ENCODE assay signal across 1 cellular context in genomic region chr2:144350151-144350802, GRCh38.
A peak's percentile ranks its signal among the peaks of the same experiment; 100 is the strongest.
TF ChIP-seq lines count a peak whose summit lies in the region.

No MANE protein-coding gene starts in this region.

TF ChIP-seq in K562, 482 proteins besides CTCF, POLR2A, EP300 and RAD21 (continued from another document and continues in another):
- TF ChIP-seq ZBTB33 (CRISPR knock-in tag; IDR thresholded peaks at IDR 0.05) (no peak), NCOR1 (IDR thresholded peaks at IDR 0.05) (0 out of 2 replicates have a peak, but pooled peaks have one; percentile 23), ERF (CRISPR knock-in tag; IDR thresholded peaks at IDR 0.05) (no peak), ZBTB17 (CRISPR knock-in tag; IDR thresholded peaks at IDR 0.05) (no peak), FOXJ2 (tag; IDR thresholded peaks at IDR 0.05) (no peak), NFRKB (IDR thresholded peaks at IDR 0.05; ENCODE audit: low read depth) (no peak), NR2C1 (IDR thresholded peaks at IDR 0.05) (peak; percentile 68), NR2C1 (tag; IDR thresholded peaks at IDR 0.05) (peak; percentile 78), FOSL1 (tag; conservative IDR thresholded peaks at IDR 0.05) (peak; percentile 52; the same call in 1 of the 2 replicates), KAT8 (IDR thresholded peaks at IDR 0.05; ENCODE audit: low read depth) (no peak), SRSF7 (optimal IDR thresholded peaks at IDR 0.05; ENCODE audit: low read depth, low read length) (no peak), THRB (CRISPR knock-in tag; conservative IDR thresholded peaks at IDR 0.05) (no peak), ZNF445 (CRISPR knock-in tag; IDR thresholded peaks at IDR 0.05; ENCODE audit: low read depth) (no peak), GMEB1 (CRISPR knock-in tag; IDR thresholded peaks at IDR 0.05) (no peak), ZNF696 (CRISPR knock-in tag; conservative IDR thresholded peaks at IDR 0.05) (no peak), ZNF175 (CRISPR knock-in tag; IDR thresholded peaks at IDR 0.05; ENCODE audit: low read depth) (0 out of 2 replicates have a peak, but pooled peaks have one; percentile 32), VEZF1 (CRISPR knock-in tag; IDR thresholded peaks at IDR 0.05) (peak; percentile 64), HDAC8 (tag; IDR thresholded peaks at IDR 0.05) (no peak), CEBPG (CRISPR knock-in tag; IDR thresholded peaks at IDR 0.05) (no peak), CEBPG (tag; conservative IDR thresholded peaks at IDR 0.05 in 1 of 2, IDR thresholded peaks at IDR 0.05 in 1 of 2) (no peak), NR2F6 (CRISPR knock-in tag; IDR thresholded peaks at IDR 0.05) (no peak), ETS2 (tag; IDR thresholded peaks at IDR 0.05; ENCODE audit: borderline replicate concordance, poor library complexity, severe bottlenecking) (no peak), ZNF778 (CRISPR knock-in tag; IDR thresholded peaks at IDR 0.05) (no peak), SMARCA4 (IDR thresholded peaks at IDR 0.05) (peak; percentile 64; the same call in 1 of the 2 replicates), TOE1 (IDR thresholded peaks at IDR 0.05; ENCODE audit: borderline replicate concordance) (0 out of 2 replicates have a peak, but pooled peaks have one; percentile 24), TOE1 (CRISPR knock-in tag; IDR thresholded peaks at IDR 0.05; ENCODE audit: borderline replicate concordance, low read depth) (no peak), ZNF140 (CRISPR knock-in tag; IDR thresholded peaks at IDR 0.05) (no peak), BRD9 (IDR thresholded peaks at IDR 0.05; ENCODE audit: low read depth, partially characterized antibody) (no peak), ZBTB40 (IDR thresholded peaks at IDR 0.05) (peak; percentile 76), ZBTB40 (CRISPR knock-in tag; IDR thresholded peaks at IDR 0.05) (peak; percentile 48; the same call in 1 of the 2 replicates), MAFG (tag; conservative IDR thresholded peaks at IDR 0.05) (no peak), ZNF57 (CRISPR knock-in tag; IDR thresholded peaks at IDR 0.05) (no peak), ZNF217 (CRISPR knock-in tag; IDR thresholded peaks at IDR 0.05) (no peak), ZNF184 (CRISPR knock-in tag; IDR thresholded peaks at IDR 0.05) (no peak), SAP30 (IDR thresholded peaks at IDR 0.05; ENCODE audit: borderline replicate concordance, insufficient read depth, low read depth, low read length, poor library complexity, severe bottlenecking) (no peak), HIVEP1 (CRISPR knock-in tag; IDR thresholded peaks at IDR 0.05) (no peak), HNRNPK (IDR thresholded peaks at IDR 0.05; ENCODE audit: low read depth, low read length, poor library complexity, severe bottlenecking) (no peak), YBX1 (IDR thresholded peaks at IDR 0.05) (no peak), RFX1 (IDR thresholded peaks at IDR 0.05) (peak; percentile 14; the same call in 1 of the 2 replicates), DIDO1 (tag; IDR thresholded peaks at IDR 0.05; ENCODE audit: low read depth) (no peak), BHLHE40 (IDR thresholded peaks at IDR 0.05; ENCODE audit: low read length) (no peak), NR2C2 (CRISPR knock-in tag; IDR thresholded peaks at IDR 0.05) (no peak), NR2C2 (tag; IDR thresholded peaks at IDR 0.05) (peak; percentile 69), SMARCE1 (IDR thresholded peaks at IDR 0.05) (0 out of 2 replicates have a peak, but pooled peaks have one; percentile 75), GTF2A2 (tag; IDR thresholded peaks at IDR 0.05) (0 out of 2 replicates have a peak, but pooled peaks have one; percentile 18), ID3 (CRISPR knock-in tag; IDR thresholded peaks at IDR 0.05) (no peak), ID3 (tag; IDR thresholded peaks at IDR 0.05) (no peak), HNRNPLL (IDR thresholded peaks at IDR 0.05; ENCODE audit: low read depth, low read length, poor library complexity, severe bottlenecking) (no peak), SIN3B (IDR thresholded peaks at IDR 0.05; ENCODE audit: low read depth) (no peak), SNIP1 (IDR thresholded peaks at IDR 0.05; ENCODE audit: low read depth) (no peak), BRF2 (IDR thresholded peaks at IDR 0.05; ENCODE audit: borderline replicate concordance, insufficient read depth, insufficient read length) (no peak), ZSCAN32 (CRISPR knock-in tag; IDR thresholded peaks at IDR 0.05) (no peak), ZEB2 (IDR thresholded peaks at IDR 0.05) (0 out of 2 replicates have a peak, but pooled peaks have one; percentile 11), RNF2 (IDR thresholded peaks at IDR 0.05) (no peak), FOXP4 (CRISPR knock-in tag; IDR thresholded peaks at IDR 0.05; ENCODE audit: borderline replicate concordance) (no peak)
